ENCODE assay signal across 8 cellular contexts in genomic region chr17:78865682-78866390, GRCh38. TPM values are rescaled to one million over a fixed set of nuclear protein-coding genes. Genes with fewer than 3 reads are reported as not detected.
DNase-seq lines count a peak whose midpoint lies in the region; ATAC-seq and TF ChIP-seq lines count a peak whose summit lies in the region.

No MANE protein-coding gene starts in this region.

- H3K4me2 ChIP-seq in GM23248 (ENCODE audit: unreplicated experiment), result no peak overlapping the region

- H3K27ac ChIP-seq in GM23248, result peak overlapping the region; percentile 18; the same call in 1 of the 2 replicates

- WGBS in GM23248 (ENCODE audit: low coverage in 1 of 2, low lambda C conversion rate in 2 of 2, missing lambda C conversion rate in 2 of 2), 2 experiments, result 17 to 20% methylated on average over 19 of the region's 19 CpGs

- no peak overlapping the region for H3K9ac ChIP-seq in GM23248

- TF ChIP-seq CTCF in activated CD8-positive, alpha-beta T cell treated with anti-CD3 and anti-CD28 coated beads for 36 hours (IDR thresholded peaks at IDR 0.05), result peak; percentile 94
- peak; percentile 64 for TF ChIP-seq CTCF in mesothelial cell of epicardium (IDR thresholded peaks at IDR 0.05; ENCODE audit: unreplicated experiment)

- no peaks in the 10 kb centered on the region for H3K9me2 ChIP-seq in GM23248 (ENCODE audit: insufficient read depth)

- no peaks in the 10 kb centered on the region for H3K27me3 ChIP-seq in GM23248 (replicated peaks; ENCODE audit: insufficient read depth)

- CTCF ChIA-PET in activated CD8-positive, alpha-beta T cell treated with anti-CD3 and anti-CD28 coated beads for 36 hours (lab: Charles Lee), result interaction anchor here (0.6 to 3.5 kb wide), 35 partner anchors 11 to 444 kb away, joined by 3 to 39 read pairs (median 4); partner anchors contain the start of gene CEP295NL

- H2AFZ ChIP-seq in GM23248, result no peak overlapping the region

- intact Hi-C loops in activated CD8-positive, alpha-beta T cell treated with anti-CD3 and anti-CD28 coated beads for 36 hours (cut with micrococcal nuclease), result loop anchor here (5.0 kb wide), 1 partner anchor 106 kb away; no protein-coding TSS in a partner anchor

- POLR2A ChIA-PET in activated CD8-positive, alpha-beta T cell treated with anti-CD3 and anti-CD28 coated beads for 36 hours (lab: Charles Lee), result interaction anchor here (0.6 kb wide), 1 partner anchor 62 kb away, joined by 4 read pairs; no protein-coding TSS in a partner anchor

- 0 out of 2 replicates have a peak, but pooled peaks cover 4% of the 10 kb centered on the region for H4K20me1 ChIP-seq in GM23248 (ENCODE audit: insufficient read depth)

- H3K36me3 ChIP-seq in GM23248 (ENCODE audit: low read depth), result peaks cover 39% of the 10 kb centered on the region

- H3K9me3 Mint-ChIP-seq in activated CD8-positive, alpha-beta T cell treated with anti-CD3 and anti-CD28 coated beads for 36 hours, result no peaks in the 10 kb centered on the region
- H3K9me3 Mint-ChIP-seq in mesothelial cell of epicardium, result no peaks in the 10 kb centered on the region

- no peaks in the 10 kb centered on the region for H3K4me1 Mint-ChIP-seq in activated CD8-positive, alpha-beta T cell treated with anti-CD3 and anti-CD28 coated beads for 36 hours (ENCODE audit: low read depth)
- no peaks in the 10 kb centered on the region for H3K4me1 Mint-ChIP-seq in mesothelial cell of epicardium

- peak; percentile 86 for ATAC-seq in activated CD8-positive, alpha-beta T cell treated with anti-CD3 and anti-CD28 coated beads for 36 hours
- no peak for ATAC-seq in GM21737 (IDR thresholded peaks at IDR 0.05; ENCODE audit: unreplicated experiment)

- no peaks in the 10 kb centered on the region for H3K36me3 Mint-ChIP-seq in activated CD8-positive, alpha-beta T cell treated with anti-CD3 and anti-CD28 coated beads for 36 hours (ENCODE audit: low read depth)
- H3K36me3 Mint-ChIP-seq in mesothelial cell of epicardium, result peaks cover 35% of the 10 kb centered on the region

- peaks cover 43% of the 10 kb centered on the region for H3F3A ChIP-seq in GM23248 (ENCODE audit: insufficient read depth)

- H3K4me3 Mint-ChIP-seq in activated CD8-positive, alpha-beta T cell treated with anti-CD3 and anti-CD28 coated beads for 36 hours, result no peak overlapping the region
- H3K4me3 Mint-ChIP-seq in mesothelial cell of epicardium, result no peak overlapping the region

- in situ Hi-C loops in ACHN (cut with HindIII; ENCODE audit: low pct_ligation_motif_present, low pct_unique_long_range_greater_than_20kb, low sequenced_read_pairs), result no loop called here
- in situ Hi-C loops in GM23248 (cut with MboI), result loop anchor here (10.0 kb wide), 1 partner anchor 109 kb away; the partner anchor contains the start of gene LGALS3BP

- H3K9me3 ChIP-seq in GM23248 (ENCODE audit: low read depth), result no peaks in the 10 kb centered on the region

- H3K27me3 Mint-ChIP-seq in activated CD8-positive, alpha-beta T cell treated with anti-CD3 and anti-CD28 coated beads for 36 hours, result no peaks in the 10 kb centered on the region
- H3K27me3 Mint-ChIP-seq in mesothelial cell of epicardium (ENCODE audit: low read depth), result no peaks in the 10 kb centered on the region

- H3K4me1 ChIP-seq in GM23248 (ENCODE audit: insufficient read depth), result peaks cover 41% of the 10 kb centered on the region

- no peak overlapping the region for H3K4me3 ChIP-seq in GM23248

- DNase-seq in ACHN (peak; percentile 85), GM23248 (peak; percentile 81), NCI-H748 (lab: John Stamatoyannopoulos, UW; ENCODE audit: unreplicated experiment) (peak; percentile 64), mesothelial cell of epicardium (ENCODE audit: low spot score in 2 of 2, unreplicated experiment in 2 of 2) (peak in 1 of 2 experiments; percentile 83)
- peak; percentile 69 for DNase-seq in activated CD8-positive, alpha-beta T cell treated with anti-CD3 and anti-CD28 coated beads for 36 hours
- DNase-seq in effector CD8-positive, alpha-beta T cell (lab: John Stamatoyannopoulos, UW), result peak; percentile 59
- DNase-seq in stimulated activated CD8-positive, alpha-beta memory T cell treated with anti-CD3 and anti-CD28 coated beads, Interleukin-2, amount 100 ng/mL, for 1 hour (ENCODE audit: low read depth in 2 of 2), result peak; percentile 28 to 48

- peaks cover 83% of the 10 kb centered on the region for H3K79me2 ChIP-seq in GM23248 (ENCODE audit: insufficient read depth)

- H3K27ac Mint-ChIP-seq in activated CD8-positive, alpha-beta T cell treated with anti-CD3 and anti-CD28 coated beads for 36 hours, result no peak overlapping the region
- H3K27ac Mint-ChIP-seq in mesothelial cell of epicardium, result no peak overlapping the region

RNA-seq across cellular contexts. Expression of gene USP36, which starts 25.2 kb away (rescaled TPM):
- 30.2 and 35.5 TPM in 2 replicates for total RNA-seq in GM23248 (2014; rRNA removed; shearing (Covaris generic))
- 19.9 and 22.3 TPM in 2 replicates for polyA plus RNA-seq in GM23248 (2016; fragmentation: Nextera tagmentation; extraction: Ambion mirVana)
- 10 to 100 TPM; 86.3 to 93.2 TPM for total RNA-seq in activated CD8-positive, alpha-beta T cell treated with anti-CD3 and anti-CD28 coated beads for 36 hours
- total RNA-seq in mesothelial cell of epicardium, result 62.0 to 63.0 TPM (median 62.5 TPM) in 3 replicates

RNA-seq across cellular contexts. Expression of gene CEP295NL, which starts 37.2 kb away (rescaled TPM):
- 0.11 and 1.0 TPM in 2 replicates for total RNA-seq in GM23248 (2014; rRNA removed; shearing (Covaris generic))
- 0.14 and 0.35 TPM in 2 replicates for polyA plus RNA-seq in GM23248 (2016; fragmentation: Nextera tagmentation; extraction: Ambion mirVana)
- total RNA-seq in activated CD8-positive, alpha-beta T cell treated with anti-CD3 and anti-CD28 coated beads for 36 hours, result under 1 TPM in 1 of 2 experiments, not detected in 1; 0.18 TPM
- 3.2 to 4.2 TPM (median 3.8 TPM) in 3 replicates for total RNA-seq in mesothelial cell of epicardium

RNA-seq across cellular contexts. Expression of gene TIMP2, which starts 59.4 kb away (rescaled TPM):
- total RNA-seq in GM23248 (2014; rRNA removed; shearing (Covaris generic)), result 587 and 620 TPM in 2 replicates
- 102 and 103 TPM in 2 replicates for polyA plus RNA-seq in GM23248 (2016; fragmentation: Nextera tagmentation; extraction: Ambion mirVana)
- total RNA-seq in activated CD8-positive, alpha-beta T cell treated with anti-CD3 and anti-CD28 coated beads for 36 hours, result 1 to 10 TPM; 2.4 to 2.5 TPM
- 106 to 109 TPM (median 106 TPM) in 3 replicates for total RNA-seq in mesothelial cell of epicardium

Comparison
In these comparisons a context has a peak if more than half of its experiments do, and no peak if none do; other contexts are left out.
1. RNA of gene TIMP2, which starts 59.4 kb away (total RNA-seq): 587 to 620 TPM in GM23248 and 106 to 109 TPM in mesothelial cell of epicardium; 2.4 to 2.5 TPM in activated CD8-positive, alpha-beta T cell treated with anti-CD3 and anti-CD28 coated beads for 36 hours; every median in the first group is over 10 times any median in the second.